Comparison of ENCODE assay signal across 8 cellular contexts in the genomic region with DNA sequence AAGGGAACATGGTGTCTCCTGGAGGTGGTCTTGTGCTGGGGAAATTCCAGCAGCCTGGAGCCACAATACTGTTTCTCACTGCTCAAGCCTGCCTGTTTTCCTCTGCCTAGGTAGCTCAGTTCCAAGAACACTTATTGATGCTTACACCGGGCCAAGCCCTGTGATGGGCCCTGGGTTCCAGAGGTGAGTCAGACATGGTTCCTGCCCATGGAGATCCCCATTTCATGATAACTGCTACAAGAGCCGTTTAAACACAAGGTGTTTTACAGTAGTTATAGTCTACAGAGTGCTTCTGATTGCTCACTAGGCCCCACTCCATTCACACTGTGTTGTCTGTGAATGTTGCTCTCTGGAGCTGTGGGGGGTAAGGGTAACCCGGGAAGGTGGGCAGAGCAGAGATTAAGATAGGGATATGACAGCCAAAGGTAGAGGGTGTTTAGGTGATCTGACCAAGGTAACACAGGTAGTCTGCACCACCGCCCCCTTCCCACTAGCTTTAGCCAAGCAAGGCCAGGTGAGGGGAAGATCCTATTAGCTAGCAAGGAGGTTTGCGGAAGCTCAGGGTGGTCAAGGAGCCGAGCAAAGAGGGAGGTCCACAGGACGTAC. TPM values are rescaled to one million over a fixed set of nuclear protein-coding genes. Genes with fewer than 3 reads are reported as not detected.
A peak's percentile ranks its signal among the peaks of the same experiment; 100 is the strongest.
DNase-seq lines count a peak whose midpoint lies in the region; ATAC-seq and TF ChIP-seq lines count a peak whose summit lies in the region.

No MANE protein-coding gene starts in this region.

- H3K27me3 ChIP-seq in Panc1 (ENCODE audit: control insufficient read depth, insufficient read depth, low read length) (no peaks in the 10 kb centered on the region), endodermal cell (ENCODE audit: control insufficient read depth, insufficient read depth, low read length, poor library complexity, severe bottlenecking) (peaks cover 79% of the 10 kb centered on the region), neural progenitor cell (peaks cover 43% of the 10 kb centered on the region)

- TF ChIP-seq CTCF in CD14-positive monocyte (IDR thresholded peaks at IDR 0.05) (no peak), Panc1 (IDR thresholded peaks at IDR 0.05) (no peak), endodermal cell (conservative IDR thresholded peaks at IDR 0.05) (no peak), neural progenitor cell (IDR thresholded peaks at IDR 0.05) (no peak)

- H3K36me3 Mint-ChIP-seq in CD14-positive monocyte (peaks cover 17 to 25% of the 10 kb centered on the region in 2 donors), endodermal cell (ENCODE audit: low read depth) (no peaks in the 10 kb centered on the region), neural progenitor cell (no peaks in the 10 kb centered on the region)

- H3K79me2 ChIP-seq in neural progenitor cell (ENCODE audit: low read depth) = no peaks in the 10 kb centered on the region

- H3K27me3 Mint-ChIP-seq in CD14-positive monocyte (ENCODE audit: low read depth in 3 of 3) = peaks cover 0 to 5% (median 1%) of the 10 kb centered on the region in 3 donors
- peaks cover 83% of the 10 kb centered on the region for H3K27me3 Mint-ChIP-seq in endodermal cell (ENCODE audit: insufficient read depth)
- H3K27me3 Mint-ChIP-seq in neural progenitor cell (ENCODE audit: insufficient read depth, low read depth) = peaks cover 26% of the 10 kb centered on the region

- in situ Hi-C loops in Panc1 (cut with HindIII; ENCODE audit: low pct_unique_long_range_greater_than_20kb, low sequenced_read_pairs) = no loop called here

- H2AFZ ChIP-seq in neural progenitor cell (replicated peaks) = no peak overlapping the region

- peak; percentile 37; the same call in 1 of the 2 replicates for ATAC-seq in Panc1

- H3K27ac Mint-ChIP-seq in CD14-positive monocyte (peak overlapping the region in 6 of 7 donors; percentile 39 to 89 (median 76)), endodermal cell (no peak overlapping the region), neural progenitor cell (no peak overlapping the region)

- H3K9me3 Mint-ChIP-seq in CD14-positive monocyte (no peaks in the 10 kb centered on the region), endodermal cell (no peaks in the 10 kb centered on the region), neural progenitor cell (no peaks in the 10 kb centered on the region)

- WGBS in endodermal cell (ENCODE audit: insufficient coverage in 1 of 2, insufficient read length in 1 of 2), 2 experiments = 38 to 45% methylated on average over 6 to 7 of the region's 7 CpGs

- peaks cover 10% of the 10 kb centered on the region for H3F3A ChIP-seq in neural progenitor cell (ENCODE audit: low read depth)

- H3K4me3 ChIP-seq in Panc1 (ENCODE audit: low read depth in 2 of 2, low read length in 2 of 2) = peak overlapping the region; percentile 75 to 91
- H3K4me3 ChIP-seq in endodermal cell (ENCODE audit: low read length) = peak overlapping the region; percentile 81
- peak overlapping the region; percentile 44 for H3K4me3 ChIP-seq in neural progenitor cell

- H3K4me1 Mint-ChIP-seq in CD14-positive monocyte (peaks cover 68% of the 10 kb centered on the region), endodermal cell (peaks cover 6% of the 10 kb centered on the region), neural progenitor cell (peaks cover 8% of the 10 kb centered on the region)

- POLR2A ChIA-PET in Panc1 (lab: Charles Lee) = no interaction called here

- H3K4me1 ChIP-seq in Panc1 (ENCODE audit: control insufficient read depth, insufficient read depth, low read length) (peaks cover 26% of the 10 kb centered on the region), endodermal cell (ENCODE audit: control insufficient read depth, insufficient read depth, low read length) (no peaks in the 10 kb centered on the region), neural progenitor cell (peaks cover 8% of the 10 kb centered on the region)

- H3K4me3 Mint-ChIP-seq in CD14-positive monocyte (peak overlapping the region; percentile 75 to 76), endodermal cell (peak overlapping the region; percentile 56), neural progenitor cell (peak overlapping the region; percentile 82)

- H3K27ac ChIP-seq in Panc1 (ENCODE audit: low read length) (peak overlapping the region; percentile 88), endodermal cell (ENCODE audit: low read depth, low read length) (no peak overlapping the region), neural progenitor cell (no peak overlapping the region)

- peaks cover 6% of the 10 kb centered on the region for H4K20me1 ChIP-seq in neural progenitor cell (ENCODE audit: low read depth)

- peak overlapping the region; percentile 83 for H3K4me2 ChIP-seq in neural progenitor cell

- H3K9ac ChIP-seq in endodermal cell (ENCODE audit: extremely low read depth, low read length, poor library complexity, severe bottlenecking) (no peak overlapping the region), neural progenitor cell (no peak overlapping the region)

- CTCF ChIA-PET in Panc1 (lab: Charles Lee) = interaction anchor here (1.0 kb wide), 1 partner anchor 55 kb away, joined by 4 read pairs; no protein-coding TSS in a partner anchor

- DNase-seq in CD14-positive monocyte (ENCODE audit: low spot score) (no peak), Panc1 (ENCODE audit: low read depth, low spot score) (no peak), endodermal cell (no peak), neural progenitor cell (ENCODE audit: low spot score) (no peak), foreskin melanocyte (no peak), NCI-H2227 treated with DMSO at 0.1 percent for 48 hours (lab: John Stamatoyannopoulos, UW) (no peak), CD1c-positive myeloid dendritic cell (ENCODE audit: extremely low spot score) (no peak)
- DNase-seq in activated CD8-positive, alpha-beta memory T cell treated with anti-CD3 and anti-CD28 coated beads, Interleukin-2, amount 50 U/mL, for 4 hours = no peak

- H3K36me3 ChIP-seq in Panc1 (ENCODE audit: control insufficient read depth, insufficient read depth, low read length) = 0 out of 2 replicates have a peak, but pooled peaks cover 2% of the 10 kb centered on the region
- H3K36me3 ChIP-seq in endodermal cell (ENCODE audit: control insufficient read depth, insufficient read depth, low read length) = no peaks in the 10 kb centered on the region
- H3K36me3 ChIP-seq in neural progenitor cell = no peaks in the 10 kb centered on the region

- intact Hi-C loops in CD14-positive monocyte (cut with micrococcal nuclease) = loop anchor here in 1 of 2 donors (5.0 kb wide), 1 partner anchor 48 kb away; no protein-coding TSS in a partner anchor
- intact Hi-C loops in Panc1 (cut with micrococcal nuclease; ENCODE audit: unreplicated experiment) = loop anchor here (5.0 kb wide), 1 partner anchor 62 kb away; no protein-coding TSS in a partner anchor

- H3K9me3 ChIP-seq in Panc1 (ENCODE audit: control insufficient read depth, insufficient read depth, low read depth, low read length) (no peaks in the 10 kb centered on the region), endodermal cell (ENCODE audit: control insufficient read depth, low read length) (no peaks in the 10 kb centered on the region), neural progenitor cell (ENCODE audit: low read depth) (no peaks in the 10 kb centered on the region)

- TSS peak; percentile 71 for BruUV-seq in Panc1 (replicated peaks; lab: Mats Ljungman, UMichigan)

RNA-seq across cellular contexts. Expression of a gene that starts 0.7 kb away (rescaled TPM):
- 10 to 100 TPM; 39.8 to 72.5 TPM for polyA plus RNA-seq in CD14-positive monocyte
- 199 TPM for total RNA-seq in Panc1 (2021; ENCODE audit: unreplicated experiment)
- polyA plus RNA-seq in Panc1 (2012; ENCODE audit: insufficient read length) = 183 TPM
- 1 to 10 TPM; 1.5 to 1.9 TPM for total RNA-seq in endodermal cell
- 2.2 TPM for polyA plus RNA-seq in endodermal cell (2013, experiment 1 of 2)
- polyA plus RNA-seq in endodermal cell (2013, experiment 2 of 2) = 3.8 TPM
- 0.60 and 0.68 TPM in 2 replicates for total RNA-seq in neural progenitor cell (ENCODE audit: low replicate concordance)

Comparison
In these comparisons a context has a peak if more than half of its experiments do, and no peak if none do; other contexts are left out.
1. H3K27ac Mint-ChIP-seq: peak in CD14-positive monocyte (6 of 7); none in endodermal cell (single experiment) and neural progenitor cell (single experiment).
2. RNA of a gene that starts 0.7 kb away (total RNA-seq): 199 TPM in Panc1 (single experiment); 1.5 to 1.9 TPM in endodermal cell and 0.60 to 0.68 TPM in neural progenitor cell; every median in the first group is over 10 times any median in the second.
3. Peak in every context shown above with its lines, with median percentiles within 50 percentile points of each other: H3K4me3 Mint-ChIP-seq and H3K4me3 ChIP-seq.